In the genomic region with DNA sequence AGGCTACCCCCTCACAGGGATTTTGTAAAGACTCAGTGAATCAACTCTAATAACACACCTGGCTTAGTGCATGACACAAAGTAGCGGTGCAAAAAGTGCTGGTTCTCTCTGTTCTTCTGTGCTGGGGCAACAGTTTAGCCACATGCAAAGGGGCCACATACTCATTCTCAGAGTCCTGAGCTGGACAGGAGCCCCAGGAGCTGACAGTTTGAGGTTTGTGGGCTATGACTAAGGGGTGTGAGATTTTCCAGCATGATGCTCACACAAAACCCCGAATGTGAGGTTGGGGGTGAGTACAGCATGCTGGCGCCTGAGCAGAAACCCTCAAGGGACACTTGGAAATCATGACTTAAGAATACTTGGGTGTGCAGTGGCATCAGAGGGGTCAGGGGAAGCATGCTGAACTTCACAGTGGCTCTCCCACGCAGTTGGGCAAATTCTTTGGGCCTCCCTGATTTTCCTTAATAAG, we compare ENCODE assay signal across 8 cellular contexts. TPM values are rescaled to one million over a fixed set of nuclear protein-coding genes. Genes with fewer than 3 reads are reported as not detected.
DNase-seq lines count a peak whose midpoint lies in the region; ATAC-seq and TF ChIP-seq lines count a peak whose summit lies in the region.

No MANE protein-coding gene starts in this region.

- H3K4me3 Mint-ChIP-seq in endodermal cell: no peak overlapping the region

- no peak for TF ChIP-seq POLR2A in testis (IDR thresholded peaks at IDR 0.05)

- H3K27me3 ChIP-seq in endodermal cell (ENCODE audit: control insufficient read depth, insufficient read depth, low read length, poor library complexity, severe bottlenecking) (no peaks in the 10 kb centered on the region), testis (no peaks in the 10 kb centered on the region)

- peak; percentile 77 for ATAC-seq in GM21360 (IDR thresholded peaks at IDR 0.05; ENCODE audit: unreplicated experiment)
- peak; percentile 57 for ATAC-seq in HG03521 (IDR thresholded peaks at IDR 0.05; ENCODE audit: unreplicated experiment)
- no peak for ATAC-seq in mucosa of descending colon

- no peak overlapping the region for H3K4me3 ChIP-seq in endodermal cell (ENCODE audit: low read length)
- no peak overlapping the region for H3K4me3 ChIP-seq in testis
- no peak overlapping the region for H3K4me3 ChIP-seq in mucosa of descending colon

- no peaks in the 10 kb centered on the region for H3K27me3 Mint-ChIP-seq in endodermal cell (ENCODE audit: insufficient read depth)

- TF ChIP-seq CTCF in endodermal cell (conservative IDR thresholded peaks at IDR 0.05): no peak
- TF ChIP-seq CTCF in testis (IDR thresholded peaks at IDR 0.05): no peak
- TF ChIP-seq CTCF in mucosa of descending colon (IDR thresholded peaks at IDR 0.05): no peak

- peaks cover 34% of the 10 kb centered on the region for H3K4me1 Mint-ChIP-seq in endodermal cell

- H3K9ac ChIP-seq in endodermal cell (ENCODE audit: extremely low read depth, low read length, poor library complexity, severe bottlenecking): no peak overlapping the region

- no peaks in the 10 kb centered on the region for H3K9me3 Mint-ChIP-seq in endodermal cell

- intact Hi-C loops in testis (cut with DNase I; ENCODE audit: low total_unique reads) (no loop called here), mucosa of descending colon (cut with DNase I, micrococcal nuclease) (no loop called here)

- H3K36me3 Mint-ChIP-seq in endodermal cell (ENCODE audit: low read depth): no peaks in the 10 kb centered on the region

- H3K27ac ChIP-seq in endodermal cell (ENCODE audit: low read depth, low read length) (no peak overlapping the region), testis (no peak overlapping the region)

- peak; percentile 95 for DNase-seq in EH (ENCODE audit: low read depth)
- peak; percentile 40 for DNase-seq in endodermal cell
- DNase-seq in NCI-H1105 (lab: John Stamatoyannopoulos, UW): no peak
- DNase-seq in testis: no peak
- DNase-seq in D341Med (ENCODE audit: low spot score): no peak
- no peak for DNase-seq in mucosa of descending colon

- H3K4me1 ChIP-seq in endodermal cell (ENCODE audit: control insufficient read depth, insufficient read depth, low read length) (peaks cover 19% of the 10 kb centered on the region), testis (peaks cover 5% of the 10 kb centered on the region), mucosa of descending colon (ENCODE audit: low read depth) (no peaks in the 10 kb centered on the region)

- 79 to 90% methylated on average over 2 to 4 of the region's 4 CpGs for WGBS in endodermal cell (ENCODE audit: insufficient coverage in 1 of 2, insufficient read length in 1 of 2), 2 experiments
- 56 to 58% methylated on average over 4 of the region's 4 CpGs for WGBS in testis, 2 donors

- no peaks in the 10 kb centered on the region for H3K9me3 ChIP-seq in endodermal cell (ENCODE audit: control insufficient read depth, low read length)
- no peaks in the 10 kb centered on the region for H3K9me3 ChIP-seq in testis
- no peaks in the 10 kb centered on the region for H3K9me3 ChIP-seq in mucosa of descending colon

- H3K27ac Mint-ChIP-seq in endodermal cell: no peak overlapping the region

- H3K36me3 ChIP-seq in endodermal cell (ENCODE audit: control insufficient read depth, insufficient read depth, low read length) (no peaks in the 10 kb centered on the region), testis (ENCODE audit: low read depth, missing control alignments) (no peaks in the 10 kb centered on the region), mucosa of descending colon (ENCODE audit: low read depth) (no peaks in the 10 kb centered on the region)

RNA-seq across cellular contexts. Expression of gene TMPRSS5, which starts 31.1 kb away (rescaled TPM):
- 1 to 10 TPM; 1.0 to 1.2 TPM for total RNA-seq in endodermal cell
- 2.9 TPM for polyA plus RNA-seq in endodermal cell (2013, experiment 1 of 2)
- polyA plus RNA-seq in endodermal cell (2013, experiment 2 of 2): 2.3 TPM
- total RNA-seq in testis: 1 to 10 TPM; 1.5 to 2.2 TPM
- 1.4 TPM for polyA plus RNA-seq in testis (ENCODE audit: insufficient read depth, low read depth, low replicate concordance)
- 1 to 10 TPM in 1 of 3 donors, under 1 TPM in 2; 0.70 to 1.6 (median 0.81) TPM for total RNA-seq in mucosa of descending colon

Comparison
In these comparisons a context has a peak if more than half of its experiments do, and no peak if none do; other contexts are left out.
1. DNase-seq: peak in EH (single experiment) and endodermal cell (single experiment); none in NCI-H1105 (single experiment), testis (single experiment), D341Med (single experiment) and mucosa of descending colon (0 of 3).